Comparison of ENCODE assay signal across 13 cellular contexts in genomic region chr5:172505840-172506638, GRCh38. TPM values are rescaled to one million over a fixed set of nuclear protein-coding genes. Genes with fewer than 3 reads are reported as not detected.
DNase-seq lines count a peak whose midpoint lies in the region; ATAC-seq and TF ChIP-seq lines count a peak whose summit lies in the region.
"Had no signal": no experiment of that assay in that cellular context is flagged by ENCODE, and none has a peak within 500 bp of the region (broad histone marks: within the 10 kb centered on the region; RNA-seq: fewer than 3 reads in every experiment).

No MANE protein-coding gene starts in this region.

- no peaks in the 10 kb centered on the region for H3K36me3 Mint-ChIP-seq in endodermal cell (ENCODE audit: low read depth)
- H3K36me3 Mint-ChIP-seq in osteocyte (ENCODE audit: unreplicated experiment) = no peaks in the 10 kb centered on the region
- H3K36me3 Mint-ChIP-seq: CD4-positive, alpha-beta memory T cell had no signal

- intact Hi-C loops in heart left ventricle (cut with DNase I) (loop anchor here in 6 of 10 donors (2.0 to 5.0 kb wide), 5 partner anchors 76 to 91 kb away; no protein-coding TSS in a partner anchor), Right ventricle myocardium inferior (cut with DNase I) (no loop called here), vagina (cut with DNase I) (loop anchor here (10.0 kb wide), 1 partner anchor 49 kb away; no protein-coding TSS in a partner anchor), left colon (cut with DNase I, micrococcal nuclease) (no loop called here)

- DNase-seq in heart left ventricle (peak in 2 of 5 donors; percentile 4 to 12), Right ventricle myocardium inferior (ENCODE audit: missing footprints) (no peak), endodermal cell (peak; percentile 16), osteocyte (ENCODE audit: extremely low spot score, unreplicated experiment) (peak; percentile 54), vagina (ENCODE audit: extremely low spot score in 2 of 2) (peak; percentile 42 to 52), left colon (no peak), SHP77 (lab: John Stamatoyannopoulos, UW) (no peak), substantia nigra (lab: John Stamatoyannopoulos, UW) (no peak)
- DNase-seq: activated CD4-positive, alpha-beta T cell treated with anti-CD3 and anti-CD28 coated beads for 4 hours; activated naive CD4-positive, alpha-beta T cell treated with anti-CD3 and anti-CD28 coated beads, Interleukin-2, amount 50 U/mL, for 16 hours; CD4-positive, alpha-beta memory T cell; foreskin keratinocyte had no signal

- no peak overlapping the region for H3K27ac Mint-ChIP-seq in endodermal cell
- H3K27ac Mint-ChIP-seq in osteocyte (ENCODE audit: unreplicated experiment) = no peak overlapping the region
- H3K27ac Mint-ChIP-seq: CD4-positive, alpha-beta memory T cell had no signal

- peaks cover 0 to 51% (median 24%) of the 10 kb centered on the region in 12 donors for H3K4me1 ChIP-seq in heart left ventricle
- no peaks in the 10 kb centered on the region for H3K4me1 ChIP-seq in endodermal cell (ENCODE audit: control insufficient read depth, insufficient read depth, low read length)
- peaks cover 15% of the 10 kb centered on the region for H3K4me1 ChIP-seq in vagina
- H3K4me1 ChIP-seq: foreskin keratinocyte had no signal

- H3K9me3 ChIP-seq in heart left ventricle = peaks cover 0 to 7% (median under 1%) of the 10 kb centered on the region in 12 donors
- H3K9me3 ChIP-seq in endodermal cell (ENCODE audit: control insufficient read depth, low read length) = peaks cover 7% of the 10 kb centered on the region
- H3K9me3 ChIP-seq in vagina = no peaks in the 10 kb centered on the region

- TF ChIP-seq CTCF in heart left ventricle (IDR thresholded peaks at IDR 0.05) (no peak), endodermal cell (conservative IDR thresholded peaks at IDR 0.05) (no peak), osteocyte (IDR thresholded peaks at IDR 0.05) (no peak), vagina (IDR thresholded peaks at IDR 0.05) (no peak)

- no peak overlapping the region for H3K4me3 ChIP-seq in heart left ventricle
- H3K4me3 ChIP-seq in endodermal cell (ENCODE audit: low read length) = no peak overlapping the region
- H3K4me3 ChIP-seq in vagina = no peak overlapping the region

- TF ChIP-seq POLR2A in heart left ventricle (IDR thresholded peaks at IDR 0.05) (no peak), vagina (IDR thresholded peaks at IDR 0.05) (no peak)

- no peaks in the 10 kb centered on the region for H3K36me3 ChIP-seq in heart left ventricle
- H3K36me3 ChIP-seq in endodermal cell (ENCODE audit: control insufficient read depth, insufficient read depth, low read length) = no peaks in the 10 kb centered on the region
- no peaks in the 10 kb centered on the region for H3K36me3 ChIP-seq in vagina

- peaks cover 5% of the 10 kb centered on the region for H3K4me1 Mint-ChIP-seq in endodermal cell
- no peaks in the 10 kb centered on the region for H3K4me1 Mint-ChIP-seq in osteocyte (ENCODE audit: unreplicated experiment)
- H3K4me1 Mint-ChIP-seq: CD4-positive, alpha-beta memory T cell had no signal

- H3K27ac ChIP-seq in heart left ventricle (peak overlapping the region in 7 of 12 donors; percentile 17 to 88 (median 86)), endodermal cell (ENCODE audit: low read depth, low read length) (no peak overlapping the region), vagina (no peak overlapping the region), substantia nigra (ENCODE audit: low read depth, low read length, poor library complexity, severe bottlenecking) (no peak overlapping the region)
- H3K27ac ChIP-seq: foreskin keratinocyte had no signal

- H3K4me3 Mint-ChIP-seq in endodermal cell = no peak overlapping the region
- H3K4me3 Mint-ChIP-seq in osteocyte (ENCODE audit: unreplicated experiment) = no peak overlapping the region
- H3K4me3 Mint-ChIP-seq: CD4-positive, alpha-beta memory T cell had no signal

- ATAC-seq in heart left ventricle (no peak), Right ventricle myocardium inferior (no peak), left colon (no peak)
- ATAC-seq: foreskin keratinocyte, Panc1 had no signal

- H3K9ac ChIP-seq in endodermal cell (ENCODE audit: extremely low read depth, low read length, poor library complexity, severe bottlenecking) = no peak overlapping the region

- H3K27me3 ChIP-seq in heart left ventricle = no peaks in the 10 kb centered on the region
- H3K27me3 ChIP-seq in endodermal cell (ENCODE audit: control insufficient read depth, insufficient read depth, low read length, poor library complexity, severe bottlenecking) = no peaks in the 10 kb centered on the region
- no peaks in the 10 kb centered on the region for H3K27me3 ChIP-seq in vagina

- H3K9me3 Mint-ChIP-seq in endodermal cell (peaks cover 2% of the 10 kb centered on the region), osteocyte (ENCODE audit: unreplicated experiment) (peaks cover 2% of the 10 kb centered on the region)

- H3K27me3 Mint-ChIP-seq in endodermal cell (ENCODE audit: insufficient read depth) (peaks cover 12% of the 10 kb centered on the region), osteocyte (ENCODE audit: unreplicated experiment) (peaks cover 67% of the 10 kb centered on the region)

- 84 to 91% (median 88%) methylated on average over 14 of the region's 14 CpGs for WGBS in heart left ventricle, 4 donors
- 82 to 87% methylated on average over 13 to 14 of the region's 14 CpGs for WGBS in endodermal cell (ENCODE audit: insufficient coverage in 1 of 2, insufficient read length in 1 of 2), 2 experiments

RNA-seq across cellular contexts. Expression of gene SH3PXD2B, which starts 51.7 kb away (rescaled TPM):
- 10 to 100 TPM in 2 of 9 donors, 1 to 10 TPM in 7; 3.3 to 22.7 (median 8.4) TPM for total RNA-seq in heart left ventricle
- 1 to 10 TPM; 1.1 to 6.9 TPM for polyA plus RNA-seq in heart left ventricle
- 5.4 TPM for total RNA-seq in Right ventricle myocardium inferior
- 10 to 100 TPM; 62.2 to 74.9 TPM for total RNA-seq in endodermal cell
- 46.2 TPM for polyA plus RNA-seq in endodermal cell (2013, experiment 1 of 2)
- 45.0 TPM for polyA plus RNA-seq in endodermal cell (2013, experiment 2 of 2)
- 114 and 125 TPM in 2 replicates for total RNA-seq in osteocyte
- 30.9 TPM for total RNA-seq in vagina
- total RNA-seq in left colon = 10 to 100 TPM; 11.1 to 12.6 TPM
- polyA plus RNA-seq: CD4-positive, alpha-beta memory T cell had no signal

Comparison
In these comparisons a context has a peak if more than half of its experiments do, and no peak if none do; other contexts are left out.
1. intact Hi-C loops: an anchor here in heart left ventricle (2.0 to 5.0 kb wide) and vagina (10.0 kb wide); none called in Right ventricle myocardium inferior and left colon.
2. DNase-seq: peak in endodermal cell (single experiment), osteocyte (single experiment) and vagina (2 of 2); none in Right ventricle myocardium inferior (single experiment), left colon (0 of 2), SHP77 (0 of 2) and substantia nigra (0 of 49).
3. H3K27ac ChIP-seq: peak in heart left ventricle (7 of 12); none in endodermal cell (single experiment), vagina (single experiment) and substantia nigra (single experiment).